8 cellular contexts compared by ENCODE assay signal in genomic region chr5:159208508-159209437, GRCh38. TPM values are rescaled to one million over a fixed set of nuclear protein-coding genes. Genes with fewer than 3 reads are reported as not detected.
DNase-seq lines count a peak whose midpoint lies in the region; ATAC-seq and TF ChIP-seq lines count a peak whose summit lies in the region.

No MANE protein-coding gene starts in this region.

- no peak for TF ChIP-seq CTCF in astrocyte of the spinal cord (IDR thresholded peaks at IDR 0.05; ENCODE audit: low read depth, low read length)
- TF ChIP-seq CTCF in retinal pigment epithelial cell (conservative IDR thresholded peaks at IDR 0.05; ENCODE audit: low read depth, low read length): no peak

- no peak overlapping the region for H3K27ac ChIP-seq in iPS DF 6.9 (ENCODE audit: low read length)

- H3K4me1 ChIP-seq in iPS DF 6.9 (ENCODE audit: control insufficient read depth, insufficient read depth, low read length): no peaks in the 10 kb centered on the region; the same call in 1 of the 2 replicates

- WGBS in iPS DF 6.9 (ENCODE audit: insufficient coverage, insufficient read length): no CpG with 5 or more reads among the region's 65 CpGs

- in situ Hi-C loops in astrocyte of the spinal cord (cut with HindIII; ENCODE audit: low sequenced_read_pairs): no loop called here

- H3K27me3 ChIP-seq in iPS DF 6.9 (ENCODE audit: control insufficient read depth, insufficient read depth, low read length): no peaks in the 10 kb centered on the region

- peak; percentile 16 for ATAC-seq in HG02885 (IDR thresholded peaks at IDR 0.05; ENCODE audit: poor library complexity, unreplicated experiment)

- H3K36me3 ChIP-seq in iPS DF 6.9 (ENCODE audit: control insufficient read depth, insufficient read depth, low read length): no peaks in the 10 kb centered on the region

- DNase-seq in activated T-cell treated with anti-CD3 and anti-CD28 coated beads for 4 hours (peak; percentile 19), RPMI7951 (ENCODE audit: low read depth) (peak; percentile 28), astrocyte of the spinal cord (ENCODE audit: low read depth, low spot score) (peak; percentile 35), iPS DF 6.9 (ENCODE audit: low read depth, low spot score) (no peak), retinal pigment epithelial cell (ENCODE audit: low read depth) (no peak), NCI-H446 treated with DMSO at 0.1 percent for 48 hours (lab: John Stamatoyannopoulos, UW) (no peak)
- no peak for DNase-seq in activated T-cell treated with anti-CD3 and anti-CD28 coated beads, Interleukin-2, amount 50 U/mL, for 48 hours

- peak overlapping the region; percentile 84 for H3K4me3 ChIP-seq in astrocyte of the spinal cord (ENCODE audit: low read depth, low read length)
- H3K4me3 ChIP-seq in iPS DF 6.9 (ENCODE audit: low read length): peak overlapping the region; percentile 95
- peak overlapping the region; percentile 83 for H3K4me3 ChIP-seq in retinal pigment epithelial cell (ENCODE audit: low read length)

- H3K9me3 ChIP-seq in iPS DF 6.9 (ENCODE audit: control insufficient read depth, insufficient read depth, low read length): no peaks in the 10 kb centered on the region

RNA-seq across cellular contexts. Expression of gene RNF145, which starts 0.6 kb away (rescaled TPM):
- total RNA-seq in RPMI7951 (2014; rRNA removed; shearing (Covaris generic)): 36.3 and 38.3 TPM in 2 replicates

RNA-seq across cellular contexts. Expression of gene UBLCP1, which starts 54.3 kb away (rescaled TPM):
- 29.2 and 42.3 TPM in 2 replicates for total RNA-seq in RPMI7951 (2014; rRNA removed; shearing (Covaris generic))

Comparison
In these comparisons a context has a peak if more than half of its experiments do, and no peak if none do; other contexts are left out.
1. DNase-seq: peak in activated T-cell treated with anti-CD3 and anti-CD28 coated beads for 4 hours (single experiment), RPMI7951 (single experiment) and astrocyte of the spinal cord (single experiment); none in activated T-cell treated with anti-CD3 and anti-CD28 coated beads, Interleukin-2, amount 50 U/mL, for 48 hours (0 of 2), iPS DF 6.9 (single experiment), retinal pigment epithelial cell (single experiment) and NCI-H446 treated with DMSO at 0.1 percent for 48 hours (single experiment).
2. Peak in every context shown above with its lines, with median percentiles within 50 percentile points of each other: H3K4me3 ChIP-seq.